19 cellular contexts compared by ENCODE assay signal in genomic region chr19:43351998-43352746, GRCh38. TPM values are rescaled to one million over a fixed set of nuclear protein-coding genes. Genes with fewer than 3 reads are reported as not detected.
"Had no signal": no experiment of that assay in that cellular context is flagged by ENCODE, and none has a peak within 500 bp of the region (broad histone marks: within the 10 kb centered on the region; RNA-seq: fewer than 3 reads in every experiment).

No MANE protein-coding gene starts in this region.

- H3K36me3 ChIP-seq: lower lobe of right lung had no signal

- H3K4me3 Mint-ChIP-seq: activated naive CD4-positive, alpha-beta T cell treated with anti-CD3 and anti-CD28 coated beads, Interleukin-2, amount 50 U/mL, for 24 hours; nephron; T-cell had no signal

- H3K36me3 Mint-ChIP-seq: activated naive CD4-positive, alpha-beta T cell treated with anti-CD3 and anti-CD28 coated beads, Interleukin-2, amount 50 U/mL, for 24 hours; T-cell had no signal

- H3K4me1 ChIP-seq: lower lobe of right lung had no signal

- H3K4me1 Mint-ChIP-seq: activated naive CD4-positive, alpha-beta T cell treated with anti-CD3 and anti-CD28 coated beads, Interleukin-2, amount 50 U/mL, for 24 hours; nephron; T-cell had no signal

- H3K9me3 Mint-ChIP-seq: activated naive CD4-positive, alpha-beta T cell treated with anti-CD3 and anti-CD28 coated beads, Interleukin-2, amount 50 U/mL, for 24 hours had no signal

- DNase-seq: activated CD4-positive, alpha-beta T cell treated with anti-CD3 and anti-CD28 coated beads for 1 hour; activated CD8-positive, alpha-beta memory T cell treated with anti-CD3 and anti-CD28 coated beads for 24 hours; activated CD8-positive, alpha-beta memory T cell treated with anti-CD3 and anti-CD28 coated beads, Interleukin-2, amount 50 U/mL, for 48 hours; activated gamma-delta T cell; cerebellar nuclear complex; effector CD8-positive, alpha-beta T cell; foreskin fibroblast; left cardiac atrium; lower lobe of right lung; occipital lobe; posterior cingulate gyrus; retina; stimulated activated CD8-positive, alpha-beta memory T cell treated with anti-CD3 and anti-CD28 coated beads, Interleukin-4, amount 100 ng/mL, for 48 hours; stimulated activated naive CD4-positive, alpha-beta T cell; T-cell; T1000 had no signal

- H3K9me3 ChIP-seq: lower lobe of right lung had no signal

- ATAC-seq: left cardiac atrium, lower lobe of right lung, T-cell had no signal

- H3K27ac ChIP-seq: hepatocyte, lower lobe of right lung had no signal

- H3K4me3 ChIP-seq: hepatocyte, lower lobe of right lung had no signal

- H3K27ac Mint-ChIP-seq: activated naive CD4-positive, alpha-beta T cell treated with anti-CD3 and anti-CD28 coated beads, Interleukin-2, amount 50 U/mL, for 24 hours; nephron; T-cell had no signal

RNA-seq across cellular contexts. Expression of gene CD177, which starts 1.3 kb away (rescaled TPM):
- total RNA-seq: T-cell had no signal
